8 cellular contexts compared by ENCODE assay signal in genomic region chr5:173144200-173145176, GRCh38. TPM values are rescaled to one million over a fixed set of nuclear protein-coding genes. Genes with fewer than 3 reads are reported as not detected.
DNase-seq lines count a peak whose midpoint lies in the region; ATAC-seq and TF ChIP-seq lines count a peak whose summit lies in the region.

BNIP1 (plus strand) TSS chr5:173144531; CDS start chr5:173144546, 15 bp downstream.

- peaks cover 18% of the 10 kb centered on the region for H3K36me3 Mint-ChIP-seq in activated naive CD8-positive, alpha-beta T cell treated with anti-CD3 and anti-CD28 coated beads, Interleukin-2, amount 10 ng/mL, durations not matched to agents 7 days and 5 days
- H3K36me3 Mint-ChIP-seq in osteocyte (ENCODE audit: unreplicated experiment) = peaks cover 14% of the 10 kb centered on the region

- H3K27me3 Mint-ChIP-seq in activated naive CD8-positive, alpha-beta T cell treated with anti-CD3 and anti-CD28 coated beads, Interleukin-2, amount 10 ng/mL, durations not matched to agents 7 days and 5 days = no peaks in the 10 kb centered on the region
- H3K27me3 Mint-ChIP-seq in osteocyte (ENCODE audit: unreplicated experiment) = no peaks in the 10 kb centered on the region

- H3F3A ChIP-seq in SU-DHL-6 (ENCODE audit: insufficient read depth) = peaks cover 2% of the 10 kb centered on the region; the same call in 1 of the 2 replicates

- no peaks in the 10 kb centered on the region for H4K20me1 ChIP-seq in SU-DHL-6 (ENCODE audit: low read depth, low read length)

- peaks cover 1% of the 10 kb centered on the region for H3K9me3 Mint-ChIP-seq in activated naive CD8-positive, alpha-beta T cell treated with anti-CD3 and anti-CD28 coated beads, Interleukin-2, amount 10 ng/mL, durations not matched to agents 7 days and 5 days
- no peaks in the 10 kb centered on the region for H3K9me3 Mint-ChIP-seq in osteocyte (ENCODE audit: unreplicated experiment)

- POLR2A ChIA-PET in activated naive CD8-positive, alpha-beta T cell treated with anti-CD3 and anti-CD28 coated beads, Interleukin-2, amount 10 ng/mL, durations not matched to agents 7 days and 5 days (lab: Charles Lee) = interaction anchor here (0.6 to 1.8 kb wide), 7 partner anchors 15 to 380 kb away, joined by 3 to 14 read pairs (median 4); partner anchors contain the start of genes ATP6V0E1 and RPL26L1

- peak; percentile 97 for TF ChIP-seq CTCF in GM12873 (IDR thresholded peaks at IDR 0.05; ENCODE audit: insufficient read depth, low read depth, low read length, missing control alignments)
- TF ChIP-seq CTCF in SU-DHL-6 (IDR thresholded peaks at IDR 0.05; ENCODE audit: insufficient read depth, low read length, poor library complexity, severe bottlenecking) = peak; percentile 78
- peak; percentile 95 for TF ChIP-seq CTCF in osteocyte (IDR thresholded peaks at IDR 0.05)
- peak; percentile 76 to 95 (median 86) for TF ChIP-seq CTCF in thyroid gland (IDR thresholded peaks at IDR 0.05)

- peaks cover 13% of the 10 kb centered on the region for H3K4me1 Mint-ChIP-seq in activated naive CD8-positive, alpha-beta T cell treated with anti-CD3 and anti-CD28 coated beads, Interleukin-2, amount 10 ng/mL, durations not matched to agents 7 days and 5 days
- H3K4me1 Mint-ChIP-seq in osteocyte (ENCODE audit: unreplicated experiment) = peaks cover 14% of the 10 kb centered on the region

- H3K27me3 ChIP-seq in SU-DHL-6 (ENCODE audit: low read length) (no peaks in the 10 kb centered on the region), thyroid gland (no peaks in the 10 kb centered on the region)

- H3K4me3 ChIP-seq in SU-DHL-6 (ENCODE audit: insufficient read depth, low read length, poor library complexity, severe bottlenecking) = peak within 1 kb of the TSS; percentile 81
- H3K4me3 ChIP-seq in thyroid gland (replicated peaks in 1 of 3) = peak within 1 kb of the TSS; percentile 34 to 83 (median 74)

- peak within 1 kb of the TSS; percentile 94 for H2AFZ ChIP-seq in SU-DHL-6 (ENCODE audit: low read depth, low read length, severe bottlenecking)

- DNase-seq in NCI-H128 (lab: John Stamatoyannopoulos, UW; ENCODE audit: unreplicated experiment) (peak; percentile 60), head of caudate nucleus (peak; percentile 84 to 97 (median 93)), osteocyte (ENCODE audit: extremely low spot score, unreplicated experiment) (peak; percentile 98), thyroid gland (peak; percentile 100)
- peak; percentile 99 for DNase-seq in activated naive CD8-positive, alpha-beta T cell treated with anti-CD3 and anti-CD28 coated beads, Interleukin-2, amount 10 ng/mL, durations not matched to agents 7 days and 5 days

- peak within 1 kb of the TSS; percentile 100 for H3K4me3 Mint-ChIP-seq in activated naive CD8-positive, alpha-beta T cell treated with anti-CD3 and anti-CD28 coated beads, Interleukin-2, amount 10 ng/mL, durations not matched to agents 7 days and 5 days
- peak within 1 kb of the TSS; percentile 98 for H3K4me3 Mint-ChIP-seq in osteocyte (ENCODE audit: unreplicated experiment)

- H3K4me1 ChIP-seq in thyroid gland = no peaks in the 10 kb centered on the region

- H3K4me2 ChIP-seq in SU-DHL-6 (ENCODE audit: low read depth, low read length, poor library complexity, severe bottlenecking) = peak within 1 kb of the TSS; percentile 86

- peaks cover 5% of the 10 kb centered on the region; the same call in 1 of the 2 replicates for H3K79me2 ChIP-seq in SU-DHL-6 (ENCODE audit: insufficient read depth, low read length)

- TF ChIP-seq POLR2A in thyroid gland (IDR thresholded peaks at IDR 0.05) = peak in 1 of 2 donors; percentile 75

- 1% methylated on average over 18 to 46 of the region's 48 CpGs for WGBS in thyroid gland, 2 donors

- H3K9me3 ChIP-seq in SU-DHL-6 (ENCODE audit: insufficient read depth, low read length) (no peaks in the 10 kb centered on the region), thyroid gland (no peaks in the 10 kb centered on the region)

- H3K9me2 ChIP-seq in SU-DHL-6 (replicated peaks; ENCODE audit: insufficient read depth, low read length) = no peaks in the 10 kb centered on the region

- peak within 1 kb of the TSS; percentile 74 for H3K9ac ChIP-seq in SU-DHL-6 (ENCODE audit: low read length)

- H3K27ac ChIP-seq in SU-DHL-6 (ENCODE audit: low read depth, low read length) = peak within 1 kb of the TSS; percentile 66
- peak within 1 kb of the TSS; percentile 78 to 95 (median 91) for H3K27ac ChIP-seq in thyroid gland

- peaks cover 11% of the 10 kb centered on the region; the same call in 1 of the 2 replicates for H3K36me3 ChIP-seq in SU-DHL-6 (ENCODE audit: low read length)
- H3K36me3 ChIP-seq in thyroid gland = peaks cover 0 to 8% of the 10 kb centered on the region in 2 donors

- peak; percentile 93 for ATAC-seq in HG02759 (IDR thresholded peaks at IDR 0.05; ENCODE audit: unreplicated experiment)
- ATAC-seq in activated naive CD8-positive, alpha-beta T cell treated with anti-CD3 and anti-CD28 coated beads, Interleukin-2, amount 10 ng/mL, durations not matched to agents 7 days and 5 days (ENCODE audit: low read depth) = peak; percentile 92

- intact Hi-C loops in head of caudate nucleus (cut with DNase I) (loop anchor here (5.0 to 10.0 kb wide), 2 partner anchors 87 to 160 kb away; partner anchors contain the start of genes ATP6V0E1 and CREBRF), thyroid gland (cut with DNase I) (loop anchor here (10.0 kb wide), 2 partner anchors 130 to 160 kb away; partner anchors contain the start of gene ATP6V0E1)

- H3K27ac Mint-ChIP-seq in activated naive CD8-positive, alpha-beta T cell treated with anti-CD3 and anti-CD28 coated beads, Interleukin-2, amount 10 ng/mL, durations not matched to agents 7 days and 5 days = peak within 1 kb of the TSS; percentile 100
- H3K27ac Mint-ChIP-seq in osteocyte (ENCODE audit: unreplicated experiment) = peak within 1 kb of the TSS; percentile 96

RNA-seq across cellular contexts. Expression of gene BNIP1, which starts in this region (rescaled TPM):
- total RNA-seq in activated naive CD8-positive, alpha-beta T cell treated with anti-CD3 and anti-CD28 coated beads, Interleukin-2, amount 10 ng/mL, durations not matched to agents 7 days and 5 days = 10 to 100 TPM; 13.9 to 14.0 TPM
- 10.1 and 10.5 TPM in 2 replicates for total RNA-seq in osteocyte
- 10 to 100 TPM; 12.0 to 15.9 (median 15.6) TPM for total RNA-seq in thyroid gland

Comparison
In these comparisons a context has a peak if more than half of its experiments do, and no peak if none do; other contexts are left out.
1. Peak in every context shown above with its lines: DNase-seq, ATAC-seq, H3K4me3 ChIP-seq and H3K27ac ChIP-seq.